ENCODE assay signal across 25 cellular contexts in genomic region chr2:229875549-229875948, GRCh38.
"Had no signal": no experiment of that assay in that cellular context is flagged by ENCODE, and none has a peak within 500 bp of the region (broad histone marks: within the 10 kb centered on the region; RNA-seq: fewer than 3 reads in every experiment).

No MANE protein-coding gene starts in this region.

- H3K9me3 ChIP-seq: Peyer's patch, SJSA1 had no signal

- H3K9me3 Mint-ChIP-seq: activated CD4-positive, alpha-beta memory T cell treated with anti-CD3 and anti-CD28 coated beads, Interleukin-2, amount 10 ng/mL, durations not matched to agents 7 days and 5 days; activated naive CD4-positive, alpha-beta T cell treated with anti-CD3 and anti-CD28 coated beads for 36 hours; activated T-helper 17 cell treated with anti-CD3 and anti-CD28 coated beads, Interleukin-2, amount 50 U/mL, for 72 hours; brain had no signal

- H3K27me3 ChIP-seq: cardiac muscle cell, Peyer's patch, SJSA1 had no signal

- H3K27ac ChIP-seq: cardiac muscle cell, Peyer's patch, RWPE1, SJSA1, WERI-Rb-1 had no signal

- H3K4me1 ChIP-seq: SJSA1 had no signal

- DNase-seq: activated CD4-positive, alpha-beta memory T cell treated with anti-CD3 and anti-CD28 coated beads, Interleukin-2, amount 10 ng/mL, durations not matched to agents 7 days and 5 days; activated CD4-positive, alpha-beta T cell treated with anti-CD3 and anti-CD28 coated beads for 36 hours; activated CD4-positive, alpha-beta T cell treated with anti-CD3 and anti-CD28 coated beads, Interleukin-2, amount 50 U/mL, for 1 hour; activated gamma-delta T cell; activated naive CD4-positive, alpha-beta T cell treated with anti-CD3 and anti-CD28 coated beads for 36 hours; activated T-cell treated with anti-CD3 and anti-CD28 coated beads for 4 hours; activated T-cell treated with anti-CD3 and anti-CD28 coated beads, Interleukin-2, amount 50 U/mL, for 48 hours; amygdala; MM.1S; NCI-H1105; NCI-H1436 treated with DMSO at 0.1 percent for 48 hours; NCI-H187; NCI-H2081; NCI-H510A treated with DMSO at 0.1 percent for 48 hours; NCI-H69; Peyer's patch; Right ventricle myocardium superior; T-helper 2 cell; WERI-Rb-1 had no signal

- H3K4me3 Mint-ChIP-seq: activated CD4-positive, alpha-beta memory T cell treated with anti-CD3 and anti-CD28 coated beads, Interleukin-2, amount 10 ng/mL, durations not matched to agents 7 days and 5 days; activated CD4-positive, alpha-beta T cell treated with anti-CD3 and anti-CD28 coated beads for 36 hours; activated naive CD4-positive, alpha-beta T cell treated with anti-CD3 and anti-CD28 coated beads for 36 hours; activated naive CD8-positive, alpha-beta T cell; activated T-helper 17 cell treated with anti-CD3 and anti-CD28 coated beads, Interleukin-2, amount 50 U/mL, for 72 hours; brain had no signal

- H3K27me3 Mint-ChIP-seq: activated CD4-positive, alpha-beta memory T cell treated with anti-CD3 and anti-CD28 coated beads, Interleukin-2, amount 10 ng/mL, durations not matched to agents 7 days and 5 days; activated CD4-positive, alpha-beta T cell treated with anti-CD3 and anti-CD28 coated beads for 36 hours; activated naive CD8-positive, alpha-beta T cell; activated T-helper 17 cell treated with anti-CD3 and anti-CD28 coated beads, Interleukin-2, amount 50 U/mL, for 72 hours; brain had no signal

- ATAC-seq: activated CD4-positive, alpha-beta T cell treated with anti-CD3 and anti-CD28 coated beads for 36 hours; activated T-helper 17 cell treated with anti-CD3 and anti-CD28 coated beads, Interleukin-2, amount 50 U/mL, for 72 hours had no signal

- H3K4me3 ChIP-seq: cardiac muscle cell, Peyer's patch, SJSA1 had no signal

- H3K27ac Mint-ChIP-seq: activated CD4-positive, alpha-beta memory T cell treated with anti-CD3 and anti-CD28 coated beads, Interleukin-2, amount 10 ng/mL, durations not matched to agents 7 days and 5 days; activated naive CD4-positive, alpha-beta T cell treated with anti-CD3 and anti-CD28 coated beads for 36 hours; activated T-helper 17 cell treated with anti-CD3 and anti-CD28 coated beads, Interleukin-2, amount 50 U/mL, for 72 hours had no signal
